ENCODE assay signal across 23 cellular contexts in genomic region chrX:40290519-40290918, GRCh38.
DNase-seq lines count a peak whose midpoint lies in the region; ATAC-seq, FAIRE-seq and TF ChIP-seq lines count a peak whose summit lies in the region.
"Had no signal": no experiment of that assay in that cellular context is flagged by ENCODE, and none has a peak within 500 bp of the region (broad histone marks: within the 10 kb centered on the region; RNA-seq: fewer than 3 reads in every experiment).

No MANE protein-coding gene starts in this region.

- H4K5ac ChIP-seq in H1 (ENCODE audit: insufficient read length, low read depth, low read length) = no peak overlapping the region

- no peak overlapping the region for H3K4me3 ChIP-seq in A549
- H3K4me3 ChIP-seq in H1 (ENCODE audit: extremely low read depth in 1 of 4, insufficient read depth in 2 of 4, low read depth in 3 of 4, low read length in 4 of 4) = no peak overlapping the region
- H3K4me3 ChIP-seq: BLaER1 treated with 17β-estradiol and CSF1 and Interleukin-3, amounts not matched to agents 10 nM and 100 nM; GM12878 had no signal

- no peak for ATAC-seq in A549
- ATAC-seq in omental fat pad (ENCODE audit: low FRiP score) = no peak
- no peak for ATAC-seq in HG03460 (IDR thresholded peaks at IDR 0.05; ENCODE audit: unreplicated experiment)
- ATAC-seq: CD8-positive, alpha-beta T cell; GM12878 had no signal

- H3K56ac ChIP-seq in H1 (replicated peaks; ENCODE audit: insufficient read length, low read depth, low read length) = no peak overlapping the region

- no peak overlapping the region for H2AK5ac ChIP-seq in H1 (ENCODE audit: low read depth, low read length)

- no peak for TF ChIP-seq EP300 in A549 (IDR thresholded peaks at IDR 0.05)
- TF ChIP-seq EP300 in H1 (IDR thresholded peaks at IDR 0.05; ENCODE audit: borderline replicate concordance in 1 of 2, low read depth in 2 of 2, low read length in 2 of 2) = no peak

- H2BK12ac ChIP-seq in H1 (ENCODE audit: low read depth, low read length) = no peak overlapping the region

- no peak for TF ChIP-seq CTCF in A549 (IDR thresholded peaks at IDR 0.05)
- TF ChIP-seq CTCF in H1 (IDR thresholded peaks at IDR 0.05; ENCODE audit: control extremely low read depth in 1 of 3, insufficient read depth in 1 of 3, low read depth in 1 of 3, low read length in 3 of 3) = no peak
- no peak for TF ChIP-seq CTCF in omental fat pad (IDR thresholded peaks at IDR 0.05)

- no peak overlapping the region for H3K14ac ChIP-seq in H1 (ENCODE audit: insufficient read length)

- H3K36me3 ChIP-seq in H1 (ENCODE audit: control insufficient read depth in 2 of 4, insufficient read depth in 4 of 4, low read length in 3 of 4) = no peaks in the 10 kb centered on the region
- H3K36me3 ChIP-seq: BLaER1 treated with 17β-estradiol and CSF1 and Interleukin-3, amounts not matched to agents 10 nM and 100 nM had no signal

- no peak overlapping the region for H2BK5ac ChIP-seq in H1 (ENCODE audit: low read depth, low read length)

- H3K18ac ChIP-seq in H1 (ENCODE audit: extremely low read depth, low read length) = no peak overlapping the region

- no peak overlapping the region for H2BK20ac ChIP-seq in H1 (ENCODE audit: low read length)

- no peaks in the 10 kb centered on the region for H4K20me1 ChIP-seq in H1 (replicated peaks in 1 of 2; ENCODE audit: control insufficient read depth in 1 of 2, insufficient read depth in 2 of 2, low read length in 2 of 2)
- H4K20me1 ChIP-seq: BLaER1 treated with 17β-estradiol and CSF1 and Interleukin-3, amounts not matched to agents 10 nM and 100 nM had no signal

- no peak for DNase-seq in A549 (ENCODE audit: low read depth in 1 of 2, low spot score in 1 of 2)
- DNase-seq in NCI-H526 treated with DMSO at 0.1 percent for 48 hours (lab: John Stamatoyannopoulos, UW) = peak; percentile 14
- no peak for DNase-seq in H1 (ENCODE audit: low read depth in 1 of 2, low spot score in 2 of 2)
- no peak for DNase-seq in NCI-H2196 (lab: John Stamatoyannopoulos, UW; ENCODE audit: unreplicated experiment)
- DNase-seq in HuH-7 (ENCODE audit: low spot score) = no peak
- no peak for DNase-seq in omental fat pad (ENCODE audit: low spot score)
- DNase-seq: 8988T; AML-193; Caco-2; Calu3; CD4-positive, alpha-beta T cell; CD8-positive, alpha-beta T cell; DMS79; DND-41; EL; GDM1 had no signal

- H3K4me2 ChIP-seq in A549 (no peak overlapping the region), H1 (ENCODE audit: insufficient read depth in 1 of 2, low read depth in 2 of 2, low read length in 2 of 2) (no peak overlapping the region)
- H3K4me2 ChIP-seq: BLaER1 treated with 17β-estradiol and CSF1 and Interleukin-3, amounts not matched to agents 10 nM and 100 nM had no signal

- no peaks in the 10 kb centered on the region for H3K23me2 ChIP-seq in H1 (ENCODE audit: low read depth, low read length)

- 74% methylated on average over 7 of the region's 7 CpGs for WGBS in A549 (ENCODE audit: missing lambda C conversion rate)
- WGBS in H1 (ENCODE audit: extremely low coverage in 1 of 2, insufficient coverage in 1 of 2, insufficient read length in 1 of 2, insufficient replicate concordance in 2 of 2, low coverage in 1 of 2, low lambda C conversion rate in 2 of 2, missing lambda C conversion rate in 1 of 2), 2 experiments = 82% methylated on average over 3 of the region's 7 CpGs; no CpG with 5 or more reads in 1 of the 2 experiments

- no peak overlapping the region for H2BK15ac ChIP-seq in H1 (ENCODE audit: low read length)

- H2AFZ ChIP-seq in H1 (ENCODE audit: low read length) = no peak overlapping the region

- H3K23ac ChIP-seq in H1 (ENCODE audit: insufficient read length) = no peak overlapping the region

- FAIRE-seq in A549 (lab: Jason Lieb, UNC) (peak; percentile 28), H1 (lab: Jason Lieb, UNC) (peak; percentile 13), islet of Langerhans (lab: Jason Lieb, UNC) (peak; percentile 33)
- FAIRE-seq: A204.1, D721Med, GM12878 had no signal

- no peak overlapping the region for H3K9ac ChIP-seq in H1 (replicated peaks in 1 of 4; ENCODE audit: extremely low read depth in 1 of 4, low read depth in 3 of 4, low read length in 3 of 4)
- H3K9ac ChIP-seq: BLaER1 treated with 17β-estradiol and CSF1 and Interleukin-3, amounts not matched to agents 10 nM and 100 nM had no signal

- TF ChIP-seq POLR2A in A549 (IDR thresholded peaks at IDR 0.05; ENCODE audit: low read length) (no peak), H1 (IDR thresholded peaks at IDR 0.05; ENCODE audit: control extremely low read depth in 1 of 2, low read depth in 2 of 2, low read length in 2 of 2) (no peak)

- H3K4me1 ChIP-seq in A549 (no peaks in the 10 kb centered on the region), H1 (replicated peaks in 1 of 4; ENCODE audit: control insufficient read depth in 3 of 4, insufficient read depth in 4 of 4, low read length in 3 of 4) (no peaks in the 10 kb centered on the region)

- H3K79me1 ChIP-seq in H1 (ENCODE audit: low read depth, low read length) = no peaks in the 10 kb centered on the region

- CTCF ChIA-PET in A549 (lab: Yijun Ruan, JAX) (interaction anchor here (1.3 to 1.4 kb wide), 2 partner anchors 12 to 23 kb away, joined by 3 to 4 read pairs; no protein-coding TSS in a partner anchor), H1 (lab: Charles Lee; ENCODE audit: partially characterized antibody) (no interaction called here)

- H3K9me3 ChIP-seq in A549 (no peaks in the 10 kb centered on the region), H1 (ENCODE audit: insufficient read depth in 2 of 2, low read depth in 1 of 2, low read length in 1 of 2) (peaks cover 0 to 3% of the 10 kb centered on the region in 2 experiments; a peak in 2 of 4 replicates)
- H3K9me3 ChIP-seq: Caco-2 had no signal

- no peak overlapping the region for H2BK120ac ChIP-seq in H1 (replicated peaks; ENCODE audit: low read depth, low read length)

- H3K79me2 ChIP-seq in H1 (ENCODE audit: control insufficient read depth in 1 of 2, insufficient read depth in 2 of 2, low read length in 2 of 2) = no peaks in the 10 kb centered on the region

- H3K27ac ChIP-seq in A549 = no peak overlapping the region
- no peak overlapping the region for H3K27ac ChIP-seq in H1 (ENCODE audit: low read depth, low read length)
- H3K27ac ChIP-seq: BLaER1 treated with 17β-estradiol and CSF1 and Interleukin-3, amounts not matched to agents 10 nM and 100 nM; C4-2B had no signal

- POLR2A ChIA-PET in A549 (lab: Yijun Ruan, JAX) = no interaction called here
- POLR2A ChIA-PET in H1 (lab: Charles Lee; ENCODE audit: partially characterized antibody) = no interaction called here

- no peak overlapping the region for H4K8ac ChIP-seq in H1 (ENCODE audit: extremely low read depth, insufficient read depth, low read length)

- no peaks in the 10 kb centered on the region for H3K27me3 ChIP-seq in H1 (replicated peaks in 1 of 4; ENCODE audit: control insufficient read depth in 3 of 4, extremely low read depth in 1 of 4, insufficient read depth in 3 of 4, low read length in 3 of 4)

- H3K4ac ChIP-seq in H1 (replicated peaks; ENCODE audit: insufficient read length, low read depth, low read length) = no peak overlapping the region

- TF ChIP-seq RAD21 in A549 (conservative IDR thresholded peaks at IDR 0.05 in 1 of 2, IDR thresholded peaks at IDR 0.05 in 1 of 2) = no peak
- TF ChIP-seq RAD21 in H1 (IDR thresholded peaks at IDR 0.05 in 1 of 2, conservative IDR thresholded peaks at IDR 0.05 in 1 of 2; ENCODE audit: low read depth in 2 of 2, low read length in 2 of 2) = no peak

- H4K91ac ChIP-seq in H1 (replicated peaks; ENCODE audit: insufficient read length, low read length) = no peak overlapping the region

TF ChIP-seq in A549, 52 proteins besides CTCF, POLR2A, EP300 and RAD21:
- TF ChIP-seq KDM1A (IDR thresholded peaks at IDR 0.05; ENCODE audit: low read depth) = no peak
- no peak for TF ChIP-seq FOXS1 (CRISPR knock-in tag; IDR thresholded peaks at IDR 0.05)
- no peak for TF ChIP-seq CBX2 (IDR thresholded peaks at IDR 0.05; ENCODE audit: borderline replicate concordance, low read depth)
- TF ChIP-seq HOXB13 (CRISPR knock-in tag; IDR thresholded peaks at IDR 0.05; ENCODE audit: low read depth) = no peak

TF ChIP-seq in H1, 55 proteins besides CTCF, POLR2A, EP300 and RAD21:
- TF ChIP-seq ASH2L (IDR thresholded peaks at IDR 0.05; ENCODE audit: low read length) (no peak), CEBPB (IDR thresholded peaks at IDR 0.05; ENCODE audit: low read depth, low read length) (no peak), MAFK (IDR thresholded peaks at IDR 0.05; ENCODE audit: low read depth, low read length) (no peak), CBX8 (IDR thresholded peaks at IDR 0.05; ENCODE audit: borderline replicate concordance, low read depth, low read length) (no peak), EZH2 (IDR thresholded peaks at IDR 0.05; ENCODE audit: low read depth, low read length, severe bottlenecking) (no peak), HDAC2 (IDR thresholded peaks at IDR 0.05; ENCODE audit: borderline replicate concordance in 1 of 2, low read depth in 2 of 2, low read length in 2 of 2) (no peak), CBX5 (IDR thresholded peaks at IDR 0.05; ENCODE audit: low read depth, low read length) (no peak), CREB1 (IDR thresholded peaks at IDR 0.05) (no peak), CTBP2 (IDR thresholded peaks at IDR 0.05; ENCODE audit: borderline replicate concordance, insufficient read depth, insufficient read length, low read length) (no peak), RXRA (IDR thresholded peaks at IDR 0.05; ENCODE audit: insufficient read depth, low read depth, low read length) (no peak), TCF12 (IDR thresholded peaks at IDR 0.05; ENCODE audit: low read depth, low read length) (no peak), NANOG (IDR thresholded peaks at IDR 0.05; ENCODE audit: insufficient read depth, low read depth, low read length, poor library complexity, severe bottlenecking) (no peak), SP1 (IDR thresholded peaks at IDR 0.05; ENCODE audit: low read depth, low read length) (no peak), PHF8 (conservative IDR thresholded peaks at IDR 0.05; ENCODE audit: low read depth, low read length) (no peak), JUN (IDR thresholded peaks at IDR 0.05; ENCODE audit: low read depth, low read length) (no peak), ZNF274 (IDR thresholded peaks at IDR 0.05; ENCODE audit: borderline replicate concordance, extremely low read depth, low read length) (no peak)
